ENCODE assay signal across 16 cellular contexts in genomic region chr10:92727141-92727540, GRCh38. TPM values are rescaled to one million over a fixed set of nuclear protein-coding genes. Genes with fewer than 3 reads are reported as not detected.
DNase-seq lines count a peak whose midpoint lies in the region; ATAC-seq and TF ChIP-seq lines count a peak whose summit lies in the region.
"Had no signal": no experiment of that assay in that cellular context is flagged by ENCODE, and none has a peak within 500 bp of the region (broad histone marks: within the 10 kb centered on the region; RNA-seq: fewer than 3 reads in every experiment).

No MANE protein-coding gene starts in this region.

- peaks cover 12% of the 10 kb centered on the region for H3K4me1 ChIP-seq in GM23338 (ENCODE audit: insufficient read depth)
- H3K4me1 ChIP-seq: BE2C had no signal

- H3K36me3 Mint-ChIP-seq in GM23338 (ENCODE audit: low read depth) (no peaks in the 10 kb centered on the region), WTC11 (no peaks in the 10 kb centered on the region), progenitor cell of endocrine pancreas (ENCODE audit: insufficient read depth) (no peaks in the 10 kb centered on the region)
- H3K36me3 Mint-ChIP-seq: CD4-positive, alpha-beta memory T cell had no signal

- H3K4me1 Mint-ChIP-seq in GM23338: peaks cover 16% of the 10 kb centered on the region
- peaks cover 16% of the 10 kb centered on the region for H3K4me1 Mint-ChIP-seq in WTC11
- H3K4me1 Mint-ChIP-seq in progenitor cell of endocrine pancreas (ENCODE audit: low read depth): peaks cover 36% of the 10 kb centered on the region
- H3K4me1 Mint-ChIP-seq: CD4-positive, alpha-beta memory T cell had no signal

- no peak overlapping the region for H3K27ac Mint-ChIP-seq in GM23338
- H3K27ac Mint-ChIP-seq in WTC11: no peak overlapping the region
- H3K27ac Mint-ChIP-seq in progenitor cell of endocrine pancreas: peak overlapping the region; percentile 88
- H3K27ac Mint-ChIP-seq: CD4-positive, alpha-beta memory T cell had no signal

- H3K27ac ChIP-seq in GM23338 (ENCODE audit: low read depth): no peak overlapping the region
- H3K27ac ChIP-seq: C4-2B had no signal

- no peaks in the 10 kb centered on the region for H3F3A ChIP-seq in GM23338 (replicated peaks; ENCODE audit: low read depth)

- no peak overlapping the region for H3K4me3 ChIP-seq in GM23338

- no peaks in the 10 kb centered on the region for H3K36me3 ChIP-seq in GM23338 (ENCODE audit: insufficient read depth)
- H3K36me3 ChIP-seq: BE2C had no signal

- POLR2A ChIA-PET in WTC11 (lab: Charles Lee): interaction anchor here (0.6 kb wide), 1 partner anchor 77 kb away, joined by 4 read pairs; no protein-coding TSS in a partner anchor

- H3K27me3 Mint-ChIP-seq in GM23338 (ENCODE audit: insufficient read depth, low read depth, poor library complexity): peaks cover 6% of the 10 kb centered on the region
- no peaks in the 10 kb centered on the region for H3K27me3 Mint-ChIP-seq in WTC11 (ENCODE audit: low read depth)
- H3K27me3 Mint-ChIP-seq in progenitor cell of endocrine pancreas: peaks cover 11% of the 10 kb centered on the region

- no peaks in the 10 kb centered on the region for H3K9me3 Mint-ChIP-seq in GM23338
- 0 out of 2 replicates have a peak, but pooled peaks cover 4% of the 10 kb centered on the region for H3K9me3 Mint-ChIP-seq in WTC11
- no peaks in the 10 kb centered on the region for H3K9me3 Mint-ChIP-seq in progenitor cell of endocrine pancreas (ENCODE audit: low read depth)

- DNase-seq in GM23338 (ENCODE audit: low spot score) (no peak), WTC11 (ENCODE audit: low spot score) (no peak), left kidney (ENCODE audit: low read depth, low spot score) (peak; percentile 5), progenitor cell of endocrine pancreas (ENCODE audit: low spot score, unreplicated experiment) (no peak), inferior parietal cortex (ENCODE audit: extremely low spot score) (no peak), AG20443 (ENCODE audit: low spot score) (no peak)
- DNase-seq in stimulated activated CD4-positive, alpha-beta T cell treated with anti-CD3 and anti-CD28 coated beads, Interleukin-4, amount 100 ng/mL, for 24 hours: no peak
- DNase-seq: ACHN; BE2C; CD4-positive, alpha-beta memory T cell; DMS79 treated with DMSO at 0.1 percent for 48 hours; EL had no signal

- peak overlapping the region; percentile 41; the same call in 1 of the 2 replicates for H3K4me2 ChIP-seq in GM23338

- no peaks in the 10 kb centered on the region for H4K20me1 ChIP-seq in GM23338 (replicated peaks; ENCODE audit: insufficient read depth)

- peak overlapping the region; percentile 60 for H2AFZ ChIP-seq in GM23338

- CTCF ChIA-PET in WTC11 (lab: Charles Lee): interaction anchor here (0.7 kb wide), 4 partner anchors 21 to 1429 kb away, joined by 3 to 6 read pairs (median 5); no protein-coding TSS in a partner anchor

- H3K9me2 ChIP-seq in GM23338 (ENCODE audit: insufficient read depth): no peaks in the 10 kb centered on the region

- TF ChIP-seq CTCF in GM23338 (conservative IDR thresholded peaks at IDR 0.05; ENCODE audit: low read depth in 2 of 2) (no peak), WTC11 (IDR thresholded peaks at IDR 0.05) (no peak), progenitor cell of endocrine pancreas (IDR thresholded peaks at IDR 0.05; ENCODE audit: unreplicated experiment) (no peak)

- no peaks in the 10 kb centered on the region for H3K79me2 ChIP-seq in GM23338 (replicated peaks; ENCODE audit: insufficient read depth)

- ATAC-seq in GM23338 (no peak; the same call in 2 of the 3 replicates), WTC11 (peak; percentile 18; the same call in 1 of the 2 replicates), HG02970 (IDR thresholded peaks at IDR 0.05; ENCODE audit: low FRiP score, unreplicated experiment) (no peak)
- ATAC-seq: HCT116 had no signal

- H3K27me3 ChIP-seq in GM23338 (ENCODE audit: insufficient read depth): no peaks in the 10 kb centered on the region
- H3K27me3 ChIP-seq: BE2C had no signal

- no peak overlapping the region for H3K4me3 Mint-ChIP-seq in GM23338
- H3K4me3 Mint-ChIP-seq in WTC11: no peak overlapping the region
- peak overlapping the region; percentile 2 for H3K4me3 Mint-ChIP-seq in progenitor cell of endocrine pancreas (ENCODE audit: low read depth)
- H3K4me3 Mint-ChIP-seq: CD4-positive, alpha-beta memory T cell had no signal

TF ChIP-seq in WTC11, 78 proteins besides CTCF, POLR2A, EP300 and RAD21 (continues in another document):
- TF ChIP-seq ZNF416 (CRISPR knock-in tag; IDR thresholded peaks at IDR 0.05) (no peak), FOXP4 (CRISPR knock-in tag; IDR thresholded peaks at IDR 0.05) (no peak), E2F4 (CRISPR knock-in tag; IDR thresholded peaks at IDR 0.05; ENCODE audit: borderline replicate concordance, low read depth) (no peak), GABPB1 (CRISPR knock-in tag; IDR thresholded peaks at IDR 0.05) (no peak), STAT6 (CRISPR knock-in tag; conservative IDR thresholded peaks at IDR 0.05; ENCODE audit: low read depth) (no peak), ZNF138 (CRISPR knock-in tag; conservative IDR thresholded peaks at IDR 0.05) (no peak), NFATC4 (CRISPR knock-in tag; IDR thresholded peaks at IDR 0.05) (no peak), FOXJ3 (CRISPR knock-in tag; IDR thresholded peaks at IDR 0.05; ENCODE audit: borderline replicate concordance) (no peak), TP53 (CRISPR knock-in tag; IDR thresholded peaks at IDR 0.05) (no peak), CREB1 (CRISPR knock-in tag; IDR thresholded peaks at IDR 0.05) (no peak), GRHL2 (CRISPR knock-in tag; IDR thresholded peaks at IDR 0.05; ENCODE audit: insufficient replicate concordance, severe bottlenecking) (no peak), ERG (CRISPR knock-in tag; IDR thresholded peaks at IDR 0.05) (no peak), ZNF317 (CRISPR knock-in tag; IDR thresholded peaks at IDR 0.05; ENCODE audit: borderline replicate concordance, low read depth) (no peak)

RNA-seq across cellular contexts. Expression of gene HHEX, which starts 37.4 kb away (rescaled TPM):
- total RNA-seq in GM23338 (2014; rRNA removed; shearing (Covaris generic)): 0.39 and 0.59 TPM in 2 replicates
- polyA plus RNA-seq in GM23338 (2016; fragmentation: Nextera tagmentation; extraction: Ambion mirVana): 0.99 and 2.0 TPM in 2 replicates
- total RNA-seq in WTC11 (2021) (4.5 to 4.8 TPM (median 4.8 TPM) in 3 replicates), progenitor cell of endocrine pancreas (39.3 and 46.1 TPM in 2 replicates)
- total RNA-seq: A172 had no signal
